In genomic region chr16:51009813-51010212, GRCh38 we compare ENCODE assay signal across 28 cellular contexts.
"Had no signal": no experiment of that assay in that cellular context is flagged by ENCODE, and none has a peak within 500 bp of the region (broad histone marks: within the 10 kb centered on the region; RNA-seq: fewer than 3 reads in every experiment).

No MANE protein-coding gene starts in this region.

- DNase-seq: colonic mucosa; cortex of kidney; dermis blood vessel endothelial cell; dorsolateral prefrontal cortex; effector CD4-positive, alpha-beta T cell; effector CD8-positive, alpha-beta T cell; effector memory CD4-positive, alpha-beta T cell; effector memory CD8-positive, alpha-beta T cell; endodermal cell; erythroblast; esophagus squamous epithelium; foreskin fibroblast; foreskin melanocyte; gastrocnemius medialis; glutamatergic neuron; head of caudate nucleus; heart left ventricle; heart right ventricle had no signal

- H3K36me3 ChIP-seq: colonic mucosa, esophagus muscularis mucosa, esophagus squamous epithelium, gastrocnemius medialis, gastroesophageal sphincter, heart left ventricle, heart right ventricle had no signal

- H3K4me1 ChIP-seq: colonic mucosa, esophagus muscularis mucosa, esophagus squamous epithelium, gastrocnemius medialis, gastroesophageal sphincter, heart left ventricle, heart right ventricle had no signal

- ATAC-seq: effector memory CD8-positive, alpha-beta T cell; esophagus mucosa; gastrocnemius medialis; gastroesophageal sphincter; heart left ventricle; heart right ventricle had no signal

- H3K27ac Mint-ChIP-seq: dendritic cell treated with granulocyte-macrophage colony-stimulating factor and Interleukin-4, amounts not matched to agents 40 ng/mL and 50 ng/mL, for 4 days; effector memory CD8-positive, alpha-beta T cell; endodermal cell had no signal

- H3K4me3 ChIP-seq: colonic mucosa, coronary artery, dorsolateral prefrontal cortex, esophagus muscularis mucosa, esophagus squamous epithelium, gastrocnemius medialis, gastroesophageal sphincter, heart left ventricle, heart right ventricle had no signal

- H3K9me3 ChIP-seq: colonic mucosa, esophagus squamous epithelium, gastrocnemius medialis had no signal

- FAIRE-seq: colon, endometrium, endothelial cell of umbilical vein, frontal cortex had no signal

- H3K4me3 Mint-ChIP-seq: dendritic cell treated with granulocyte-macrophage colony-stimulating factor and Interleukin-4, amounts not matched to agents 40 ng/mL and 50 ng/mL, for 4 days; effector memory CD8-positive, alpha-beta T cell; endodermal cell had no signal

- H3K27ac ChIP-seq: colonic mucosa, coronary artery, dorsolateral prefrontal cortex, epithelial cell of prostate, esophagus muscularis mucosa, esophagus squamous epithelium, gastrocnemius medialis, gastroesophageal sphincter, heart left ventricle, heart right ventricle had no signal

- H3K9me3 Mint-ChIP-seq: dendritic cell treated with granulocyte-macrophage colony-stimulating factor and Interleukin-4, amounts not matched to agents 40 ng/mL and 50 ng/mL, for 4 days had no signal

- H3K27me3 ChIP-seq: colonic mucosa, esophagus muscularis mucosa, esophagus squamous epithelium, gastrocnemius medialis, gastroesophageal sphincter, heart left ventricle, heart right ventricle had no signal
